In the genomic region with DNA sequence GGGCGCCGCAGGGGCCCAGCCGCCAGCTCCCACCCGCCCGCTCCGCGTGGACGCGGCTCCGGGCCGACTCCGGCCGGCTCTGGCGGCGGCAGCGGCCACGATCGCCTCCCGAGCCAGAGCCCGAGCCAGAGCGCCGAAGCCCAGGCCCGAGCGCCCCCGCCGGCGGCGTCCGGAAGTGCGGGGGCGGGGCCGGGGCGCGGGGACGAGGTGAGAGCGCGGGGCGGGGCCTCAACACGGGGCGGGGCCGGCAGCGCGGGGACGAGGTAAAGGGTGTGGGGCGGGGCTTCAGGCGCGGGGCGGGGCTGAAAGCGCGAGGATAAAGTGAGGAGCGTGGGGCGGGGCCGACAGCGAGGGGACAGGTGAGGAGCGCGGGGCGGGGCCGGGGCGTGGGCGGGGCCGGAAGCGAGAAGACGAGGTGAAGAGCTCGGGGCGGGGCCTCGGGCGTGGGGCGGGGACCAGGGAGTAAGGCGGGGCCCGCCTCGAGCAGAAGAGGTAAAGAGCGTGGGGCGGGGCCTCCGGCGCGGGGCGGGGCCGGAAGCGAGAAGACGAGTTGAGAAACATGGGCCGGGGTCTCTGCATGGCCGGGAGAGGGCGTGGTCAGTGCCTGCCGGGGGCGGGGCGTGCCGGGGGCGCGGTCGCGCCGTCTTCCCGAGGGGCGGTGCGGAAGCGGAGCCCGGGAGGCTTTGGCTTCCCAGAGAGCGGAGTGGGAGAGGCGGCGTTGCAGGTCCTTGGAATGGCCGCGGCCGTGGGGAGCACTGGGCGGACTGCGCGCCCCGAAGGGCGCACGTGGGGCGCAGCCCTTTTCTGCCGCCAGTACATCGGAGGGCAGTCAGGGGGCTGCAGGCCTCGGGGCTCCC, we compare ENCODE assay signal across 8 cellular contexts. TPM values are rescaled to one million over a fixed set of nuclear protein-coding genes. Genes with fewer than 3 reads are reported as not detected.
DNase-seq lines count a peak whose midpoint lies in the region; ATAC-seq and TF ChIP-seq lines count a peak whose summit lies in the region.

TSS of gene AXIN1 (minus strand) at position 177 of the 857 bp plus-strand sequence. CDS start 5,698 bp downstream, outside the sequence.

- ATAC-seq in GM19452 (IDR thresholded peaks at IDR 0.05; ENCODE audit: unreplicated experiment): peak; percentile 51
- ATAC-seq in lung (ENCODE audit: insufficient read depth, low FRiP score): peak; percentile 95

- no peaks in the 10 kb centered on the region for H3K4me1 ChIP-seq in lung (ENCODE audit: control insufficient read depth in 2 of 2, insufficient read depth in 2 of 2, low read length in 2 of 2)

- H3K9me3 ChIP-seq in lung (ENCODE audit: control insufficient read depth in 2 of 2, insufficient read depth in 1 of 2, low read length in 1 of 2): no peaks in the 10 kb centered on the region

- peak within 1 kb of the TSS; percentile 64 for H3K4me3 ChIP-seq in lung

- H3K27ac ChIP-seq in lung (ENCODE audit: low read depth in 1 of 2, low read length in 1 of 2): peak within 1 kb of the TSS in 1 of 2 donors; percentile 49

- no peaks in the 10 kb centered on the region for H3K27me3 ChIP-seq in lung (ENCODE audit: control insufficient read depth, insufficient read depth)

- WGBS in lung, 2 donors: 2 to 3% methylated on average over 89 to 113 of the region's 113 CpGs

- peak; percentile 98 for DNase-seq in CD1c-positive myeloid dendritic cell (ENCODE audit: extremely low spot score)
- peak; percentile 99 for DNase-seq in HT-29 (ENCODE audit: low spot score)
- DNase-seq in NK-92 (lab: John Stamatoyannopoulos, UW; ENCODE audit: unreplicated experiment): peak; percentile 98
- peak; percentile 100 for DNase-seq in activated CD8-positive, alpha-beta memory T cell treated with anti-CD3 and anti-CD28 coated beads for 1 hour (ENCODE audit: extremely low read depth in 1 of 2, low read depth in 1 of 2)
- peak; percentile 100 for DNase-seq in effector CD4-positive, alpha-beta T cell
- peak; percentile 100 for DNase-seq in lung (ENCODE audit: low spot score)
- DNase-seq in stimulated activated CD4-positive, alpha-beta T cell treated with anti-CD3 and anti-CD28 coated beads, TNF-alpha, amount 100 ng/mL, for 24 hours (ENCODE audit: low read depth in 3 of 3): peak; percentile 100

- TF ChIP-seq CTCF in lung (IDR thresholded peaks at IDR 0.05; ENCODE audit: control extremely low read depth, extremely low read depth): peak; percentile 34

- H3K36me3 ChIP-seq in lung (ENCODE audit: control insufficient read depth in 2 of 2, insufficient read depth in 2 of 2, low read length in 2 of 2): no peaks in the 10 kb centered on the region

RNA-seq across cellular contexts. Expression of gene AXIN1, which starts in this region (rescaled TPM):
- total RNA-seq in HT-29 (2014; rRNA removed; shearing (Covaris generic)): 77.0 and 88.4 TPM in 2 replicates
- 10 to 100 TPM; 16.9 to 25.9 TPM for total RNA-seq in lung
- polyA plus RNA-seq in lung: 10 to 100 TPM; 18.5 to 20.2 TPM
